In the genomic region with DNA sequence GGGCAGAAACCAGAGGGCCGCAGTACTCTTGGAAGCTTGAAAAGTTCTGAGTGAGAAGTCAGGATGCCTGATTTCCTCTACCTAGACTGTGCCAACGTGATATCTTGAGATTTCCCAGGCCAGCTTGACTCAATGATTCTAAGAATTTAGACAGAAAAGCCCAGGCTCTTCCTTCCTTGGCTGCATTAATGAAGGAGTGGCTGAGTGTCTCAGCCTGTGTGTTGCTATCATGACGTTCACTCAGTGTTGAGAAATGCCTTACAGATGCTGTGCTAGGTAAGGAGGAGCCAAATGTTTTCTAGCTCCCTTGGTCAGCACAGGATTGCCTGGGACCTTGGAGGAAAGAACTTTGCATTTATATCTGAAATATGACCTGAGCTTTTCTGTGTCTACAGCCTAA, we compare ENCODE assay signal across 19 cellular contexts.
A peak's percentile ranks its signal among the peaks of the same experiment; 100 is the strongest.
DNase-seq lines count a peak whose midpoint lies in the region; ATAC-seq and TF ChIP-seq lines count a peak whose summit lies in the region.
"Had no signal": no experiment of that assay in that cellular context is flagged by ENCODE, and none has a peak within 500 bp of the region (broad histone marks: within the 10 kb centered on the region; RNA-seq: fewer than 3 reads in every experiment).

No MANE protein-coding gene starts in this region.

- H3K36me3 Mint-ChIP-seq in T-helper 2 cell treated with Interferon-gamma antibody and Interleukin-4, amounts not matched to agents 5 μg/mL and 100 μg/mL, for 36 hours (ENCODE audit: low read depth): no peaks in the 10 kb centered on the region
- H3K36me3 Mint-ChIP-seq in CD4-positive, alpha-beta T cell (ENCODE audit: low read depth): no peaks in the 10 kb centered on the region
- no peaks in the 10 kb centered on the region for H3K36me3 Mint-ChIP-seq in activated naive CD4-positive, alpha-beta T cell treated with anti-CD3 and anti-CD28 coated beads, Interleukin-2, amount 10 ng/mL, durations not matched to agents 7 days and 5 days
- H3K36me3 Mint-ChIP-seq: naive thymus-derived CD4-positive, alpha-beta T cell had no signal

- CTCF ChIA-PET in CD4-positive, alpha-beta T cell (lab: Charles Lee): no interaction called here
- CTCF ChIA-PET in activated naive CD4-positive, alpha-beta T cell treated with anti-CD3 and anti-CD28 coated beads, Interleukin-2, amount 10 ng/mL, durations not matched to agents 7 days and 5 days (lab: Charles Lee): no interaction called here

- 14% methylated on average over 3 of the region's 3 CpGs for WGBS in smooth muscle cell (ENCODE audit: low lambda C conversion rate)

- no peaks in the 10 kb centered on the region for H3K27me3 Mint-ChIP-seq in T-helper 2 cell treated with Interferon-gamma antibody and Interleukin-4, amounts not matched to agents 5 μg/mL and 100 μg/mL, for 36 hours (ENCODE audit: low read depth)
- H3K27me3 Mint-ChIP-seq in CD4-positive, alpha-beta T cell: no peaks in the 10 kb centered on the region
- H3K27me3 Mint-ChIP-seq in activated naive CD4-positive, alpha-beta T cell treated with anti-CD3 and anti-CD28 coated beads, Interleukin-2, amount 10 ng/mL, durations not matched to agents 7 days and 5 days: no peaks in the 10 kb centered on the region
- H3K27me3 Mint-ChIP-seq: B cell had no signal

- H3F3A ChIP-seq in smooth muscle cell (ENCODE audit: low read depth): no peaks in the 10 kb centered on the region

- no peaks in the 10 kb centered on the region for H3K36me3 ChIP-seq in smooth muscle cell (ENCODE audit: low read depth)

- H3K9me3 Mint-ChIP-seq in T-helper 2 cell treated with Interferon-gamma antibody and Interleukin-4, amounts not matched to agents 5 μg/mL and 100 μg/mL, for 36 hours: no peaks in the 10 kb centered on the region
- no peaks in the 10 kb centered on the region for H3K9me3 Mint-ChIP-seq in CD4-positive, alpha-beta T cell
- no peaks in the 10 kb centered on the region for H3K9me3 Mint-ChIP-seq in activated naive CD4-positive, alpha-beta T cell treated with anti-CD3 and anti-CD28 coated beads, Interleukin-2, amount 10 ng/mL, durations not matched to agents 7 days and 5 days
- H3K9me3 Mint-ChIP-seq: activated T-cell treated with anti-CD3 and anti-CD28 coated beads, Interleukin-2, amount 50 U/mL, for 4 hours had no signal

- H3K79me2 ChIP-seq in smooth muscle cell (ENCODE audit: low read depth): no peaks in the 10 kb centered on the region

- DNase-seq in EH (ENCODE audit: low read depth) (peak; percentile 29), epithelial cell of esophagus (ENCODE audit: low read depth) (peak; percentile 11), iPS-NIHi7 (ENCODE audit: extremely low spot score) (peak; percentile 7), smooth muscle cell (lab: John Stamatoyannopoulos, UW; ENCODE audit: unreplicated experiment) (no peak), GM19240 (ENCODE audit: insufficient read length, low spot score) (no peak)
- DNase-seq in T-helper 2 cell treated with Interferon-gamma antibody and Interleukin-4, amounts not matched to agents 5 μg/mL and 100 μg/mL, for 36 hours (ENCODE audit: low spot score): no peak
- no peak for DNase-seq in CD4-positive, alpha-beta T cell
- no peak for DNase-seq in activated naive CD4-positive, alpha-beta T cell treated with anti-CD3 and anti-CD28 coated beads, Interleukin-2, amount 10 ng/mL, durations not matched to agents 7 days and 5 days
- DNase-seq: activated CD4-positive, alpha-beta T cell treated with anti-CD3 and anti-CD28 coated beads for 48 hours; activated T-cell treated with anti-CD3 and anti-CD28 coated beads, Interleukin-2, amount 50 U/mL, for 4 hours; DMS53; dorsolateral prefrontal cortex; MM.1S; naive thymus-derived CD4-positive, alpha-beta T cell; NCI-H82; SHP77 treated with DMSO at 0.1 percent for 48 hours; stimulated activated naive CD8-positive, alpha-beta T cell treated with anti-CD3 and anti-CD28 coated beads, Interleukin-15, Interleukin-2, amounts not matched to agents 100 U/mL and 50 U/mL, for 24 hours; T1000 had no signal

- no peak overlapping the region for H3K4me3 Mint-ChIP-seq in T-helper 2 cell treated with Interferon-gamma antibody and Interleukin-4, amounts not matched to agents 5 μg/mL and 100 μg/mL, for 36 hours
- no peak overlapping the region for H3K4me3 Mint-ChIP-seq in CD4-positive, alpha-beta T cell
- no peak overlapping the region for H3K4me3 Mint-ChIP-seq in activated naive CD4-positive, alpha-beta T cell treated with anti-CD3 and anti-CD28 coated beads, Interleukin-2, amount 10 ng/mL, durations not matched to agents 7 days and 5 days
- H3K4me3 Mint-ChIP-seq: activated T-cell treated with anti-CD3 and anti-CD28 coated beads, Interleukin-2, amount 50 U/mL, for 4 hours; B cell; naive thymus-derived CD4-positive, alpha-beta T cell had no signal

- no peaks in the 10 kb centered on the region for H4K20me1 ChIP-seq in smooth muscle cell (ENCODE audit: low read depth)

- POLR2A ChIA-PET in CD4-positive, alpha-beta T cell (lab: Charles Lee): no interaction called here

- H3K4me3 ChIP-seq in epithelial cell of esophagus (ENCODE audit: low read length) (no peak overlapping the region), smooth muscle cell (no peak overlapping the region)
- H3K4me3 ChIP-seq: dorsolateral prefrontal cortex had no signal

- H3K27me3 ChIP-seq in smooth muscle cell (ENCODE audit: low read depth): no peaks in the 10 kb centered on the region
- H3K27me3 ChIP-seq in CD4-positive, alpha-beta T cell (ENCODE audit: control insufficient read depth, insufficient read depth, low read length): no peaks in the 10 kb centered on the region
- H3K27me3 ChIP-seq: dorsolateral prefrontal cortex had no signal

- H3K27ac Mint-ChIP-seq in T-helper 2 cell treated with Interferon-gamma antibody and Interleukin-4, amounts not matched to agents 5 μg/mL and 100 μg/mL, for 36 hours: no peak overlapping the region
- no peak overlapping the region for H3K27ac Mint-ChIP-seq in CD4-positive, alpha-beta T cell
- no peak overlapping the region for H3K27ac Mint-ChIP-seq in activated naive CD4-positive, alpha-beta T cell treated with anti-CD3 and anti-CD28 coated beads, Interleukin-2, amount 10 ng/mL, durations not matched to agents 7 days and 5 days
- H3K27ac Mint-ChIP-seq: B cell; naive thymus-derived CD4-positive, alpha-beta T cell had no signal

- H3K4me2 ChIP-seq in smooth muscle cell: no peak overlapping the region

- no peak overlapping the region for H3K27ac ChIP-seq in smooth muscle cell (ENCODE audit: low read depth)
- no peak overlapping the region for H3K27ac ChIP-seq in CD4-positive, alpha-beta T cell (ENCODE audit: low read depth, low read length)

- no peak overlapping the region for H3K9ac ChIP-seq in smooth muscle cell (ENCODE audit: low read depth)

- ATAC-seq in CD4-positive, alpha-beta T cell (ENCODE audit: poor library complexity): no peak
- ATAC-seq: activated T-cell treated with anti-CD3 and anti-CD28 coated beads, Interleukin-2, amount 50 U/mL, for 4 hours; naive thymus-derived CD4-positive, alpha-beta T cell; stimulated activated naive CD8-positive, alpha-beta T cell treated with anti-CD3 and anti-CD28 coated beads, Interleukin-15, Interleukin-2, amounts not matched to agents 100 U/mL and 50 U/mL, for 24 hours had no signal

- no peaks in the 10 kb centered on the region for H3K9me3 ChIP-seq in smooth muscle cell (replicated peaks; ENCODE audit: low read depth)
- H3K9me3 ChIP-seq in CD4-positive, alpha-beta T cell (ENCODE audit: control insufficient read depth, low read length): no peaks in the 10 kb centered on the region

- no peak for TF ChIP-seq CTCF in epithelial cell of esophagus (IDR thresholded peaks at IDR 0.05; ENCODE audit: insufficient read depth, low read depth, low read length, missing control alignments)
- TF ChIP-seq CTCF in smooth muscle cell (IDR thresholded peaks at IDR 0.05; ENCODE audit: borderline replicate concordance, insufficient read depth, poor library complexity, severe bottlenecking): no peak
- no peak for TF ChIP-seq CTCF in CD4-positive, alpha-beta T cell (IDR thresholded peaks at IDR 0.05)

- no peaks in the 10 kb centered on the region for H3K4me1 Mint-ChIP-seq in T-helper 2 cell treated with Interferon-gamma antibody and Interleukin-4, amounts not matched to agents 5 μg/mL and 100 μg/mL, for 36 hours (ENCODE audit: low read depth)
- H3K4me1 Mint-ChIP-seq in CD4-positive, alpha-beta T cell (ENCODE audit: low read depth): no peaks in the 10 kb centered on the region
- H3K4me1 Mint-ChIP-seq in activated naive CD4-positive, alpha-beta T cell treated with anti-CD3 and anti-CD28 coated beads, Interleukin-2, amount 10 ng/mL, durations not matched to agents 7 days and 5 days: no peaks in the 10 kb centered on the region
- H3K4me1 Mint-ChIP-seq: B cell; naive thymus-derived CD4-positive, alpha-beta T cell had no signal

- H2AFZ ChIP-seq in smooth muscle cell (ENCODE audit: low read depth): peak overlapping the region; percentile 66

- H3K4me1 ChIP-seq in smooth muscle cell (ENCODE audit: low read depth): no peaks in the 10 kb centered on the region

- intact Hi-C loops in CD4-positive, alpha-beta T cell (cut with DNase I, micrococcal nuclease): no loop called here

Comparison
In these comparisons a context has a peak if more than half of its experiments do, and no peak if none do; other contexts are left out.
1. DNase-seq: peak in EH (single experiment), epithelial cell of esophagus (single experiment) and iPS-NIHi7 (single experiment); none in smooth muscle cell (single experiment), GM19240 (single experiment), T-helper 2 cell treated with Interferon-gamma antibody and Interleukin-4, amounts not matched to agents 5 μg/mL and 100 μg/mL, for 36 hours (single experiment), CD4-positive, alpha-beta T cell (0 of 10) and activated naive CD4-positive, alpha-beta T cell treated with anti-CD3 and anti-CD28 coated beads, Interleukin-2, amount 10 ng/mL, durations not matched to agents 7 days and 5 days (single experiment).